In genomic region chr11:66842896-66843775, GRCh38 we compare ENCODE assay signal across 8 cellular contexts. TPM values are rescaled to one million over a fixed set of nuclear protein-coding genes. Genes with fewer than 3 reads are reported as not detected.
DNase-seq lines count a peak whose midpoint lies in the region; ATAC-seq and TF ChIP-seq lines count a peak whose summit lies in the region.

TSS of gene RCE1 (plus strand) at chr11:66843441. CDS start at chr11:66843456, 15 bp downstream.

- H3K4me1 Mint-ChIP-seq in CD8-positive, alpha-beta memory T cell, result peaks cover 42 to 59% (median 44%) of the 10 kb centered on the region in 3 donors
- H3K4me1 Mint-ChIP-seq in activated CD8-positive, alpha-beta memory T cell treated with anti-CD3 and anti-CD28 coated beads, Interleukin-2, amount 10 ng/mL, durations not matched to agents 7 days and 5 days, result peaks cover 45% of the 10 kb centered on the region
- H3K4me1 Mint-ChIP-seq in endodermal cell (peaks cover 13% of the 10 kb centered on the region), mesothelial cell of epicardium (peaks cover 23% of the 10 kb centered on the region)

- H3K36me3 Mint-ChIP-seq in CD8-positive, alpha-beta memory T cell, result peaks cover 0 to 58% (median 0%) of the 10 kb centered on the region in 3 donors
- peaks cover 18% of the 10 kb centered on the region for H3K36me3 Mint-ChIP-seq in activated CD8-positive, alpha-beta memory T cell treated with anti-CD3 and anti-CD28 coated beads, Interleukin-2, amount 10 ng/mL, durations not matched to agents 7 days and 5 days
- H3K36me3 Mint-ChIP-seq in endodermal cell (ENCODE audit: low read depth) (peaks cover 19% of the 10 kb centered on the region), mesothelial cell of epicardium (peaks cover 3% of the 10 kb centered on the region)

- WGBS in endodermal cell (ENCODE audit: insufficient coverage in 1 of 2, insufficient read length in 1 of 2), 2 experiments, result 0% methylated on average over 41 to 98 of the region's 98 CpGs

- TF ChIP-seq CTCF in HL-60 (IDR thresholded peaks at IDR 0.05; ENCODE audit: insufficient read depth, low read length) (no peak), endodermal cell (conservative IDR thresholded peaks at IDR 0.05) (no peak), mesothelial cell of epicardium (IDR thresholded peaks at IDR 0.05; ENCODE audit: unreplicated experiment) (no peak)

- no peaks in the 10 kb centered on the region for H3K9me3 Mint-ChIP-seq in CD8-positive, alpha-beta memory T cell
- H3K9me3 Mint-ChIP-seq in activated CD8-positive, alpha-beta memory T cell treated with anti-CD3 and anti-CD28 coated beads, Interleukin-2, amount 10 ng/mL, durations not matched to agents 7 days and 5 days (ENCODE audit: low read depth), result no peaks in the 10 kb centered on the region
- H3K9me3 Mint-ChIP-seq in endodermal cell, result no peaks in the 10 kb centered on the region
- H3K9me3 Mint-ChIP-seq in mesothelial cell of epicardium, result no peaks in the 10 kb centered on the region

- CTCF ChIA-PET in CD8-positive, alpha-beta memory T cell (lab: Charles Lee), result interaction anchor here (1.0 to 2.2 kb wide), 4 partner anchors 9 to 227 kb away, joined by 4 to 5 read pairs (median 4); partner anchors contain the start of gene RBM14
- CTCF ChIA-PET in activated CD8-positive, alpha-beta memory T cell treated with anti-CD3 and anti-CD28 coated beads, Interleukin-2, amount 10 ng/mL, durations not matched to agents 7 days and 5 days (lab: Charles Lee), result interaction anchor here (1.0 to 4.2 kb wide), 10 partner anchors 9 to 165 kb away, joined by 3 to 19 read pairs (median 4); no protein-coding TSS in a partner anchor

- H3K36me3 ChIP-seq in CD8-positive, alpha-beta memory T cell (ENCODE audit: insufficient read depth, low read length), result peaks cover 6% of the 10 kb centered on the region
- H3K36me3 ChIP-seq in endodermal cell (ENCODE audit: control insufficient read depth, insufficient read depth, low read length), result peaks cover 39% of the 10 kb centered on the region

- peak within 1 kb of the TSS; percentile 91 for H3K4me3 ChIP-seq in CD8-positive, alpha-beta memory T cell (ENCODE audit: low read length)
- peak within 1 kb of the TSS; percentile 86 for H3K4me3 ChIP-seq in HL-60 (replicated peaks; ENCODE audit: insufficient read depth, low read length)
- H3K4me3 ChIP-seq in endodermal cell (ENCODE audit: low read length), result peak within 1 kb of the TSS; percentile 94

- H3K4me3 Mint-ChIP-seq in CD8-positive, alpha-beta memory T cell, result peak within 1 kb of the TSS; percentile 82 to 98 (median 92)
- peak within 1 kb of the TSS; percentile 92 for H3K4me3 Mint-ChIP-seq in activated CD8-positive, alpha-beta memory T cell treated with anti-CD3 and anti-CD28 coated beads, Interleukin-2, amount 10 ng/mL, durations not matched to agents 7 days and 5 days
- peak within 1 kb of the TSS; percentile 86 for H3K4me3 Mint-ChIP-seq in endodermal cell
- H3K4me3 Mint-ChIP-seq in mesothelial cell of epicardium, result peak within 1 kb of the TSS; percentile 93

- POLR2A ChIA-PET in CD8-positive, alpha-beta memory T cell (lab: Charles Lee), result interaction anchor here (0.6 to 4.6 kb wide), 12 partner anchors 12 to 1721 kb away, joined by 3 to 45 read pairs (median 3); partner anchors contain the start of genes BRMS1, FAU, KDM2A and MRPL49

- no peaks in the 10 kb centered on the region for H3K27me3 ChIP-seq in CD8-positive, alpha-beta memory T cell (ENCODE audit: insufficient read depth, low read length, poor library complexity, severe bottlenecking)
- H3K27me3 ChIP-seq in HL-60 (ENCODE audit: insufficient read depth, poor library complexity, severe bottlenecking) (no peaks in the 10 kb centered on the region), endodermal cell (ENCODE audit: control insufficient read depth, insufficient read depth, low read length, poor library complexity, severe bottlenecking) (no peaks in the 10 kb centered on the region)

- H3K4me1 ChIP-seq in CD8-positive, alpha-beta memory T cell (ENCODE audit: insufficient read depth, low read length), result peaks cover 44% of the 10 kb centered on the region
- peaks cover 8% of the 10 kb centered on the region for H3K4me1 ChIP-seq in endodermal cell (ENCODE audit: control insufficient read depth, insufficient read depth, low read length)

- ATAC-seq in GM19455 (IDR thresholded peaks at IDR 0.05; ENCODE audit: unreplicated experiment), result peak; percentile 83
- ATAC-seq in activated CD8-positive, alpha-beta memory T cell treated with anti-CD3 and anti-CD28 coated beads, Interleukin-2, amount 10 ng/mL, durations not matched to agents 7 days and 5 days, result peak; percentile 91

- H3K27me3 Mint-ChIP-seq in CD8-positive, alpha-beta memory T cell, result peaks cover 0 to 1% of the 10 kb centered on the region in 2 donors
- H3K27me3 Mint-ChIP-seq in activated CD8-positive, alpha-beta memory T cell treated with anti-CD3 and anti-CD28 coated beads, Interleukin-2, amount 10 ng/mL, durations not matched to agents 7 days and 5 days, result no peaks in the 10 kb centered on the region
- H3K27me3 Mint-ChIP-seq in endodermal cell (ENCODE audit: insufficient read depth) (no peaks in the 10 kb centered on the region), mesothelial cell of epicardium (ENCODE audit: low read depth) (no peaks in the 10 kb centered on the region)

- H3K9me3 ChIP-seq in CD8-positive, alpha-beta memory T cell (ENCODE audit: low read length), result no peaks in the 10 kb centered on the region
- H3K9me3 ChIP-seq in endodermal cell (ENCODE audit: control insufficient read depth, low read length), result no peaks in the 10 kb centered on the region

- H3K27ac ChIP-seq in CD8-positive, alpha-beta memory T cell (ENCODE audit: low read depth, low read length), result peak within 1 kb of the TSS; percentile 98
- peak within 1 kb of the TSS; percentile 99 for H3K27ac ChIP-seq in HL-60 (replicated peaks)
- peak within 1 kb of the TSS; percentile 85 for H3K27ac ChIP-seq in endodermal cell (ENCODE audit: low read depth, low read length)

- H3K27ac Mint-ChIP-seq in CD8-positive, alpha-beta memory T cell, result peak within 1 kb of the TSS; percentile 96 to 99 (median 97)
- H3K27ac Mint-ChIP-seq in activated CD8-positive, alpha-beta memory T cell treated with anti-CD3 and anti-CD28 coated beads, Interleukin-2, amount 10 ng/mL, durations not matched to agents 7 days and 5 days, result peak within 1 kb of the TSS; percentile 95
- H3K27ac Mint-ChIP-seq in endodermal cell (peak within 1 kb of the TSS; percentile 97), mesothelial cell of epicardium (peak within 1 kb of the TSS; percentile 94)

- peak; percentile 87 to 94 (median 89) for DNase-seq in CD8-positive, alpha-beta memory T cell
- DNase-seq in HL-60 (ENCODE audit: low read depth in 1 of 2, low spot score in 1 of 2), result peak; percentile 84 to 89
- DNase-seq in NOMO-1 treated with DMSO at 0.1 percent for 48 hours (lab: John Stamatoyannopoulos, UW; ENCODE audit: unreplicated experiment), result peak; percentile 83
- DNase-seq in activated CD8-positive, alpha-beta memory T cell treated with anti-CD3 and anti-CD28 coated beads, Interleukin-2, amount 10 ng/mL, durations not matched to agents 7 days and 5 days, result peak; percentile 92
- DNase-seq in endodermal cell, result peak; percentile 95
- DNase-seq in mesothelial cell of epicardium (ENCODE audit: low spot score in 2 of 2, unreplicated experiment in 2 of 2), result peak; percentile 88 to 95
- DNase-seq in stimulated activated CD8-positive, alpha-beta memory T cell treated with anti-CD3 and anti-CD28 coated beads, Interleukin-15, amount 100 ng/mL, for 48 hours (ENCODE audit: low read depth in 2 of 2), result peak; percentile 81 to 85

- peak within 1 kb of the TSS; percentile 90 for H3K9ac ChIP-seq in endodermal cell (ENCODE audit: extremely low read depth, low read length, poor library complexity, severe bottlenecking)

RNA-seq across cellular contexts. Expression of gene RCE1, which starts in this region (rescaled TPM):
- 10 to 100 TPM; 34.1 to 41.2 TPM for total RNA-seq in CD8-positive, alpha-beta memory T cell
- polyA plus RNA-seq in CD8-positive, alpha-beta memory T cell, result 32.8 TPM
- total RNA-seq in activated CD8-positive, alpha-beta memory T cell treated with anti-CD3 and anti-CD28 coated beads, Interleukin-2, amount 10 ng/mL, durations not matched to agents 7 days and 5 days, result 10 to 100 TPM; 24.1 to 25.7 TPM
- 10 to 100 TPM; 34.5 to 37.5 TPM for total RNA-seq in endodermal cell
- 21.4 TPM for polyA plus RNA-seq in endodermal cell (2013, experiment 1 of 2)
- 21.2 TPM for polyA plus RNA-seq in endodermal cell (2013, experiment 2 of 2)
- total RNA-seq in mesothelial cell of epicardium, result 27.0 to 27.8 TPM (median 27.2 TPM) in 3 replicates

Comparison
In these comparisons a context has a peak if more than half of its experiments do, and no peak if none do; other contexts are left out.
1. Peak in every context shown above with its lines: DNase-seq, ATAC-seq, H3K4me3 ChIP-seq and H3K27ac ChIP-seq.